ENCODE assay signal across 19 cellular contexts in the genomic region with DNA sequence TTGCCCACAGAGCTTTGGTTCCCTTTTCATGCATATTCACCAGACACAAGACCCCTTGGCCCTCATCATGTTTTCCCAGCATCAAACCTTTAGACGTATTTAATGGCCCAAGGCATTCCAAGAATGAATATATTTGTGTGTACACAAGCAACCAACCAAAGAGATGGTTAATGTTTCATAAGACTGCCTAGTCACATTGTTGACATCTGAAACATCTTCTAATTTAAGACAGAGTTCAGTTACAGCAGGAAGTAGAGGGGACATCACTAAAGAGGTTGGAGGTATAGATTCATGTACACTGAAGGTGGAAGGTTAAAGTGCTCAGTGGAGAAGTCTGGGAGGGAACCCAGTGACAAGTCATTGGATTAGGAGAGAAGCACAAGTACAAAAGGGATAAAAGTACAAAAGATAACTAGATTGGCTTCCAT. TPM values are rescaled to one million over a fixed set of nuclear protein-coding genes. Genes with fewer than 3 reads are reported as not detected.
DNase-seq lines count a peak whose midpoint lies in the region; ATAC-seq lines count a peak whose summit lies in the region.
"Had no signal": no experiment of that assay in that cellular context is flagged by ENCODE, and none has a peak within 500 bp of the region (broad histone marks: within the 10 kb centered on the region; RNA-seq: fewer than 3 reads in every experiment).

No MANE protein-coding gene starts in this region.

- intact Hi-C loops in CD4-positive, alpha-beta memory T cell (cut with micrococcal nuclease) = no loop called here

- no peak overlapping the region for H3K27ac ChIP-seq in CD4-positive, alpha-beta memory T cell (ENCODE audit: low read depth, low read length)
- H3K27ac ChIP-seq: adrenal gland, gastroesophageal sphincter, KMS-11, prostate gland, tibial artery had no signal

- H3K27me3 ChIP-seq in CD4-positive, alpha-beta memory T cell (ENCODE audit: insufficient read depth, low read length) = no peaks in the 10 kb centered on the region
- H3K27me3 ChIP-seq: adrenal gland, gastroesophageal sphincter, tibial artery had no signal

- peaks cover 0 to 2% (median 0%) of the 10 kb centered on the region in 8 donors for H3K9me3 Mint-ChIP-seq in CD4-positive, alpha-beta memory T cell
- H3K9me3 Mint-ChIP-seq: activated T-helper 2 cell treated with anti-CD3 and anti-CD28 coated beads, Interferon-gamma antibody, Interleukin-2, Interleukin-4, amounts not matched to agents 10 μg/mL and 5 μg/mL and 100 μg/mL, durations not matched to agents 14 hours and 24 hours and 36 hours; naive thymus-derived CD8-positive, alpha-beta T cell; stimulated activated naive B cell treated with anti-CD40 and anti-IgM and Interleukin-4, amounts not matched to agents 10 μg/mL and 1 μg/mL and 100 μg/mL, for 72 hours had no signal

- no peaks in the 10 kb centered on the region for H3K27me3 Mint-ChIP-seq in CD4-positive, alpha-beta memory T cell
- H3K27me3 Mint-ChIP-seq: CD4-positive, CD25-positive, alpha-beta regulatory T cell; naive thymus-derived CD8-positive, alpha-beta T cell; stimulated activated naive B cell treated with anti-CD40 and anti-IgM and Interleukin-4, amounts not matched to agents 10 μg/mL and 1 μg/mL and 100 μg/mL, for 72 hours had no signal

- H3K4me3 ChIP-seq in CD4-positive, alpha-beta memory T cell (ENCODE audit: low read length in 2 of 2) = no peak overlapping the region
- H3K4me3 ChIP-seq: adrenal gland, gastroesophageal sphincter, prostate gland, tibial artery had no signal

- peaks cover 0 to 1% (median 0%) of the 10 kb centered on the region in 4 donors for H3K4me1 Mint-ChIP-seq in CD4-positive, alpha-beta memory T cell

- POLR2A ChIA-PET in CD4-positive, alpha-beta memory T cell (lab: Charles Lee; ENCODE audit: partially characterized antibody) = no interaction called here

- peak; percentile 63 for ATAC-seq in GM19043 (IDR thresholded peaks at IDR 0.05; ENCODE audit: low read depth, unreplicated experiment)
- ATAC-seq: gastroesophageal sphincter; naive thymus-derived CD8-positive, alpha-beta T cell; Right ventricle myocardium inferior; stimulated activated naive B cell treated with anti-CD40 and anti-IgM and Interleukin-4, amounts not matched to agents 10 μg/mL and 1 μg/mL and 100 μg/mL, for 72 hours had no signal

- DNase-seq in LoVo (ENCODE audit: low spot score) (peak; percentile 55), foreskin melanocyte (peak; percentile 8), HCEC 1CT (no peak), SIG-M5 (lab: John Stamatoyannopoulos, UW) (no peak), NCI-H187 treated with DMSO at 0.1 percent for 48 hours (lab: John Stamatoyannopoulos, UW) (no peak)
- no peak for DNase-seq in CD4-positive, alpha-beta memory T cell
- DNase-seq: adrenal gland; CD4-positive, CD25-positive, alpha-beta regulatory T cell; naive thymus-derived CD8-positive, alpha-beta T cell; NCI-H1436; stimulated activated naive B cell treated with anti-CD40 and anti-IgM and Interleukin-4, amounts not matched to agents 10 μg/mL and 1 μg/mL and 100 μg/mL, for 72 hours; T-helper 2 cell; tibial artery had no signal

- no peaks in the 10 kb centered on the region for H3K36me3 ChIP-seq in CD4-positive, alpha-beta memory T cell (ENCODE audit: insufficient read depth, low read length)
- H3K36me3 ChIP-seq: adrenal gland had no signal

- H3K27ac Mint-ChIP-seq in CD4-positive, alpha-beta memory T cell = no peak overlapping the region
- H3K27ac Mint-ChIP-seq: activated T-helper 2 cell treated with anti-CD3 and anti-CD28 coated beads, Interferon-gamma antibody, Interleukin-2, Interleukin-4, amounts not matched to agents 10 μg/mL and 5 μg/mL and 100 μg/mL, durations not matched to agents 14 hours and 24 hours and 36 hours; naive thymus-derived CD8-positive, alpha-beta T cell; stimulated activated naive B cell treated with anti-CD40 and anti-IgM and Interleukin-4, amounts not matched to agents 10 μg/mL and 1 μg/mL and 100 μg/mL, for 72 hours had no signal

- H3K4me3 Mint-ChIP-seq in CD4-positive, alpha-beta memory T cell = no peak overlapping the region
- H3K4me3 Mint-ChIP-seq: CD4-positive, CD25-positive, alpha-beta regulatory T cell; naive thymus-derived CD8-positive, alpha-beta T cell; stimulated activated naive B cell treated with anti-CD40 and anti-IgM and Interleukin-4, amounts not matched to agents 10 μg/mL and 1 μg/mL and 100 μg/mL, for 72 hours had no signal

- CTCF ChIA-PET in CD4-positive, alpha-beta memory T cell (lab: Charles Lee; ENCODE audit: partially characterized antibody) = no interaction called here

- H3K9me3 ChIP-seq in CD4-positive, alpha-beta memory T cell (ENCODE audit: control insufficient read depth in 1 of 2, low read length in 2 of 2) = no peaks in the 10 kb centered on the region
- H3K9me3 ChIP-seq: adrenal gland, gastroesophageal sphincter, prostate gland, tibial artery had no signal

- H3K36me3 Mint-ChIP-seq in CD4-positive, alpha-beta memory T cell = peaks cover 25 to 35% of the 10 kb centered on the region in 2 donors

- no peaks in the 10 kb centered on the region for H3K4me1 ChIP-seq in CD4-positive, alpha-beta memory T cell (ENCODE audit: insufficient read depth, low read length)
- H3K4me1 ChIP-seq: adrenal gland, gastroesophageal sphincter, prostate gland, tibial artery had no signal

RNA-seq across cellular contexts. Expression of gene SUSD1, which starts 49.1 kb away (rescaled TPM):
- 1 to 10 TPM; 3.6 to 4.2 TPM for total RNA-seq in CD4-positive, alpha-beta memory T cell
- 1 to 10 TPM; 7.3 to 8.4 TPM for polyA plus RNA-seq in CD4-positive, alpha-beta memory T cell

Comparison
In these comparisons a context has a peak if more than half of its experiments do, and no peak if none do; other contexts are left out.
1. DNase-seq: peak in LoVo (single experiment) and foreskin melanocyte (single experiment); none in CD4-positive, alpha-beta memory T cell (0 of 5), HCEC 1CT (single experiment), SIG-M5 (single experiment) and NCI-H187 treated with DMSO at 0.1 percent for 48 hours (single experiment).